In genomic region chr19:11460207-11460606, GRCh38 we compare ENCODE assay signal across 14 cellular contexts. TPM values are rescaled to one million over a fixed set of nuclear protein-coding genes. Genes with fewer than 3 reads are reported as not detected.
DNase-seq lines count a peak whose midpoint lies in the region; ATAC-seq and TF ChIP-seq lines count a peak whose summit lies in the region.
"Had no signal": no experiment of that assay in that cellular context is flagged by ENCODE, and none has a peak within 500 bp of the region (broad histone marks: within the 10 kb centered on the region; RNA-seq: fewer than 3 reads in every experiment).

No MANE protein-coding gene starts in this region.

- H3K79me2 ChIP-seq in smooth muscle cell (ENCODE audit: low read depth): no peaks in the 10 kb centered on the region

- no peak overlapping the region for H3K4me2 ChIP-seq in smooth muscle cell

- no peak for ATAC-seq in GM18907 (IDR thresholded peaks at IDR 0.05; ENCODE audit: unreplicated experiment)
- ATAC-seq: stimulated activated naive B cell treated with anti-CD40 and anti-IgM and Interleukin-4, amounts not matched to agents 10 μg/mL and 1 μg/mL and 100 μg/mL, for 72 hours; T-cell had no signal

- no peaks in the 10 kb centered on the region for H3K27me3 ChIP-seq in smooth muscle cell (ENCODE audit: low read depth)

- H3K36me3 ChIP-seq in smooth muscle cell (ENCODE audit: low read depth): no peaks in the 10 kb centered on the region

- no peaks in the 10 kb centered on the region for H3K4me1 ChIP-seq in smooth muscle cell (ENCODE audit: low read depth)

- TF ChIP-seq CTCF in LNCaP clone FGC (IDR thresholded peaks at IDR 0.05; ENCODE audit: control insufficient read depth, extremely low read depth, insufficient read depth): 0 out of 2 replicates have a peak, but pooled peaks have one; percentile 10
- TF ChIP-seq CTCF in choroid plexus epithelial cell (conservative IDR thresholded peaks at IDR 0.05; ENCODE audit: low read depth, low read length): peak; percentile 42
- TF ChIP-seq CTCF in smooth muscle cell (IDR thresholded peaks at IDR 0.05; ENCODE audit: borderline replicate concordance, insufficient read depth, poor library complexity, severe bottlenecking): peak; percentile 23

- no peak overlapping the region for H2AFZ ChIP-seq in smooth muscle cell (ENCODE audit: low read depth)

- no peak overlapping the region for H3K9ac ChIP-seq in smooth muscle cell (ENCODE audit: low read depth)

- WGBS in smooth muscle cell (ENCODE audit: low lambda C conversion rate): 100% methylated on average over 1 of the region's 4 CpGs

- no peaks in the 10 kb centered on the region for H3K9me3 ChIP-seq in smooth muscle cell (replicated peaks; ENCODE audit: low read depth)

- peak; percentile 7 for DNase-seq in activated naive CD4-positive, alpha-beta T cell treated with Interleukin-2 at 50 U/mL for 16 hours
- DNase-seq in activated naive CD4-positive, alpha-beta T cell (lab: John Stamatoyannopoulos, UW): no peak
- DNase-seq in LNCaP clone FGC (ENCODE audit: low read depth) (no peak), choroid plexus epithelial cell (ENCODE audit: low read depth) (no peak), smooth muscle cell (lab: John Stamatoyannopoulos, UW; ENCODE audit: unreplicated experiment) (no peak), middle frontal gyrus (ENCODE audit: extremely low spot score, low spot score) (no peak), SW 1271 (lab: John Stamatoyannopoulos, UW) (no peak)
- DNase-seq: amniotic stem cell; NCI-H1105 treated with DMSO at 0.1 percent for 48 hours; nephron progenitor cell; stimulated activated naive B cell treated with anti-CD40 and anti-IgM and Interleukin-4, amounts not matched to agents 10 μg/mL and 1 μg/mL and 100 μg/mL, for 72 hours; T-cell had no signal

- no peaks in the 10 kb centered on the region for H3F3A ChIP-seq in smooth muscle cell (ENCODE audit: low read depth)

- H3K27ac ChIP-seq in smooth muscle cell (ENCODE audit: low read depth): no peak overlapping the region
- H3K27ac ChIP-seq: epithelial cell of prostate had no signal

- H4K20me1 ChIP-seq in smooth muscle cell (ENCODE audit: low read depth): no peaks in the 10 kb centered on the region

- H3K4me3 ChIP-seq in LNCaP clone FGC (ENCODE audit: low read depth, low read length) (no peak overlapping the region), choroid plexus epithelial cell (ENCODE audit: low read depth, low read length) (no peak overlapping the region), smooth muscle cell (no peak overlapping the region)

RNA-seq across cellular contexts. Expression of gene ELAVL3, which starts 20.6 kb away (rescaled TPM):
- total RNA-seq in smooth muscle cell: not detected in 2 replicates
- not detected in 2 replicates for polyA plus RNA-seq in smooth muscle cell

RNA-seq across cellular contexts. Expression of gene PRKCSH, which starts 24.8 kb away (rescaled TPM):
- total RNA-seq in smooth muscle cell: 25.9 and 47.4 TPM in 2 replicates
- 165 and 169 TPM in 2 replicates for polyA plus RNA-seq in smooth muscle cell

RNA-seq across cellular contexts. Expression of gene ODAD3, which starts 25.3 kb away (rescaled TPM):
- 1.0 TPM in 1 of 2 replicates, not detected in the other for total RNA-seq in smooth muscle cell
- polyA plus RNA-seq in smooth muscle cell: 3.8 and 5.1 TPM in 2 replicates

RNA-seq across cellular contexts. Expression of gene RGL3, which starts 41.1 kb away (rescaled TPM):
- 5.5 and 9.6 TPM in 2 replicates for total RNA-seq in smooth muscle cell
- polyA plus RNA-seq in smooth muscle cell: 6.6 and 39.0 TPM in 2 replicates

RNA-seq across cellular contexts. Expression of gene ZNF653, which starts 45.4 kb away (rescaled TPM):
- 2.2 and 2.9 TPM in 2 replicates for total RNA-seq in smooth muscle cell
- polyA plus RNA-seq in smooth muscle cell: 5.5 and 10.8 TPM in 2 replicates
